Comparison of ENCODE assay signal across 28 cellular contexts in genomic region chr6:47545223-47545622, GRCh38.
"Had no signal": no experiment of that assay in that cellular context is flagged by ENCODE, and none has a peak within 500 bp of the region (broad histone marks: within the 10 kb centered on the region; RNA-seq: fewer than 3 reads in every experiment).

No MANE protein-coding gene starts in this region.

- H3K4me1 Mint-ChIP-seq: endodermal cell; mesothelial cell of epicardium; nephron; neural progenitor cell; stimulated activated memory B cell treated with anti-CD40 and anti-IgM and Interleukin-4, amounts not matched to agents 10 μg/mL and 1 μg/mL and 100 μg/mL, for 72 hours had no signal

- DNase-seq: colonic mucosa; effector CD8-positive, alpha-beta T cell; endodermal cell; foreskin fibroblast; gastrocnemius medialis; head of caudate nucleus; kidney; left lung; mesenchymal stem cell; naive thymus-derived CD4-positive, alpha-beta T cell; stimulated activated CD4-positive, alpha-beta T cell treated with anti-CD3 and anti-CD28 coated beads, Interleukin-4, amount 100 ng/mL, for 4 hours; stimulated activated naive CD8-positive, alpha-beta T cell treated with anti-CD3 and anti-CD28 coated beads, Interleukin-15, Interleukin-2, amounts not matched to agents 100 U/mL and 50 U/mL, for 24 hours; substantia nigra; testis; tibial artery; upper lobe of right lung; uterus had no signal

- H3K4me1 ChIP-seq: colonic mucosa, gastrocnemius medialis, left lung, neural progenitor cell, parathyroid adenoma, testis, tibial artery, upper lobe of right lung, uterus had no signal

- H3K4me3 ChIP-seq: colonic mucosa, gastrocnemius medialis, left lung, neural progenitor cell, smooth muscle cell, testis, tibial artery, upper lobe of right lung, uterus had no signal

- H3K27me3 ChIP-seq: colonic mucosa, gastrocnemius medialis, left lung, neural progenitor cell, testis, tibial artery, upper lobe of right lung, uterus had no signal

- H3K79me2 ChIP-seq: parathyroid adenoma had no signal

- H3K9ac ChIP-seq: neural progenitor cell, parathyroid adenoma had no signal

- H3K27me3 Mint-ChIP-seq: dendritic cell treated with granulocyte-macrophage colony-stimulating factor and Interleukin-4, amounts not matched to agents 40 ng/mL and 50 ng/mL, for 4 days; naive thymus-derived CD4-positive, alpha-beta T cell; progenitor cell of endocrine pancreas; stimulated activated memory B cell treated with anti-CD40 and anti-IgM and Interleukin-4, amounts not matched to agents 10 μg/mL and 1 μg/mL and 100 μg/mL, for 72 hours had no signal

- FAIRE-seq: kidney had no signal

- H3K4me2 ChIP-seq: neural progenitor cell, smooth muscle cell had no signal

- H3K27ac ChIP-seq: colonic mucosa, epithelial cell of prostate, gastrocnemius medialis, left lung, neural progenitor cell, parathyroid adenoma, testis, tibial artery, upper lobe of right lung, uterus had no signal

- H3K27ac Mint-ChIP-seq: dendritic cell treated with granulocyte-macrophage colony-stimulating factor and Interleukin-4, amounts not matched to agents 40 ng/mL and 50 ng/mL, for 4 days; endodermal cell; mesothelial cell of epicardium; naive thymus-derived CD4-positive, alpha-beta T cell; nephron; neural progenitor cell; stimulated activated memory B cell treated with anti-CD40 and anti-IgM and Interleukin-4, amounts not matched to agents 10 μg/mL and 1 μg/mL and 100 μg/mL, for 72 hours had no signal

- H2AFZ ChIP-seq: neural progenitor cell, parathyroid adenoma had no signal

- H3K9me3 ChIP-seq: colonic mucosa, gastrocnemius medialis, left lung, testis, tibial artery, upper lobe of right lung, uterus had no signal

- H3K4me3 Mint-ChIP-seq: dendritic cell treated with granulocyte-macrophage colony-stimulating factor and Interleukin-4, amounts not matched to agents 40 ng/mL and 50 ng/mL, for 4 days; endodermal cell; mesothelial cell of epicardium; naive thymus-derived CD4-positive, alpha-beta T cell; nephron; neural progenitor cell; stimulated activated memory B cell treated with anti-CD40 and anti-IgM and Interleukin-4, amounts not matched to agents 10 μg/mL and 1 μg/mL and 100 μg/mL, for 72 hours had no signal

- H3K36me3 ChIP-seq: colonic mucosa, uterus had no signal

- ATAC-seq: esophagus mucosa; gastrocnemius medialis; left lung; naive thymus-derived CD4-positive, alpha-beta T cell; sciatic nerve; stimulated activated memory B cell treated with anti-CD40 and anti-IgM and Interleukin-4, amounts not matched to agents 10 μg/mL and 1 μg/mL and 100 μg/mL, for 72 hours; stimulated activated naive CD8-positive, alpha-beta T cell treated with anti-CD3 and anti-CD28 coated beads, Interleukin-15, Interleukin-2, amounts not matched to agents 100 U/mL and 50 U/mL, for 24 hours; upper lobe of right lung had no signal
